ENCODE assay signal across 1 cellular context in genomic region chr17:8288336-8289102, GRCh38.
A peak's percentile ranks its signal among the peaks of the same experiment; 100 is the strongest.
TF ChIP-seq lines count a peak whose summit lies in the region.

Gene RANGRF, plus strand, starts transcription at chr17:8288670. Its CDS starts 119 bp downstream, at chr17:8288789.

TF ChIP-seq in GM12878, 131 proteins besides CTCF, POLR2A, EP300 and RAD21 (continued from another document and continues in another):
- no peak for TF ChIP-seq ZNF592 (IDR thresholded peaks at IDR 0.05)
- no peak for TF ChIP-seq YBX1 (IDR thresholded peaks at IDR 0.05)
- TF ChIP-seq IRF4 (IDR thresholded peaks at IDR 0.05; ENCODE audit: low read depth, low read length), result no peak
- TF ChIP-seq HSF1 (IDR thresholded peaks at IDR 0.05; ENCODE audit: low read depth, low read length), result no peak
- no peak for TF ChIP-seq BRCA1 (IDR thresholded peaks at IDR 0.05; ENCODE audit: low read depth, low read length)
- no peak for TF ChIP-seq MYC (IDR thresholded peaks at IDR 0.05; ENCODE audit: insufficient read depth, insufficient read length, insufficient replicate concordance, low read length, severe bottlenecking)
- TF ChIP-seq USF2 (IDR thresholded peaks at IDR 0.05; ENCODE audit: borderline replicate concordance, low read depth, low read length), result peak; percentile 53
- TF ChIP-seq KDM1A (IDR thresholded peaks at IDR 0.05; ENCODE audit: borderline replicate concordance), result no peak
- TF ChIP-seq NBN (IDR thresholded peaks at IDR 0.05), result peak; percentile 68; the same call in 1 of the 2 replicates
- TF ChIP-seq JUND (IDR thresholded peaks at IDR 0.05; ENCODE audit: low read depth, low read length), result no peak
- no peak for TF ChIP-seq CBFB (IDR thresholded peaks at IDR 0.05; ENCODE audit: low read depth)
- TF ChIP-seq TAF1 (IDR thresholded peaks at IDR 0.05; ENCODE audit: borderline replicate concordance, low read depth, low read length), result no peak; the same call in 1 of the 2 replicates
- TF ChIP-seq ZBTB11 (CRISPR knock-in tag; IDR thresholded peaks at IDR 0.05), result no peak
- 0 out of 2 replicates have a peak, but pooled peaks have one; percentile 20 for TF ChIP-seq ESRRA (IDR thresholded peaks at IDR 0.05; ENCODE audit: low read length)
- no peak for TF ChIP-seq PAX8 (IDR thresholded peaks at IDR 0.05)
- no peak for TF ChIP-seq NFIC (IDR thresholded peaks at IDR 0.05; ENCODE audit: low read depth, low read length)
- peak; percentile 52 for TF ChIP-seq NKRF (conservative IDR thresholded peaks at IDR 0.05)
- no peak for TF ChIP-seq IRF3 (IDR thresholded peaks at IDR 0.05)
- no peak for TF ChIP-seq ZBTB4 (CRISPR knock-in tag; IDR thresholded peaks at IDR 0.05)
- TF ChIP-seq STAT1 (conservative IDR thresholded peaks at IDR 0.05), result no peak
- TF ChIP-seq SREBF1 (IDR thresholded peaks at IDR 0.05; ENCODE audit: low read length), result no peak
- TF ChIP-seq FOXM1 (IDR thresholded peaks at IDR 0.05; ENCODE audit: low read depth, low read length), result no peak
- TF ChIP-seq MXI1 (IDR thresholded peaks at IDR 0.05; ENCODE audit: low read depth, low read length), result peak; percentile 57
- no peak for TF ChIP-seq BCL3 (IDR thresholded peaks at IDR 0.05; ENCODE audit: borderline replicate concordance, insufficient read depth, low read depth, low read length, poor library complexity, severe bottlenecking)
- TF ChIP-seq NFYA (IDR thresholded peaks at IDR 0.05; ENCODE audit: borderline replicate concordance, low read depth, low read length), result no peak
- no peak for TF ChIP-seq FOS (IDR thresholded peaks at IDR 0.05; ENCODE audit: borderline replicate concordance, extremely low read depth, insufficient read length)
- TF ChIP-seq CREB1 (IDR thresholded peaks at IDR 0.05; ENCODE audit: low read depth), result peak; percentile 34
- peak; percentile 93 for TF ChIP-seq PBX3 (IDR thresholded peaks at IDR 0.05; ENCODE audit: insufficient replicate concordance, low read depth, low read length)
- TF ChIP-seq ETV6 (conservative IDR thresholded peaks at IDR 0.05 in 1 of 2, IDR thresholded peaks at IDR 0.05 in 1 of 2; ENCODE audit: borderline replicate concordance in 1 of 2, low read depth in 1 of 2), result no peak
- no peak for TF ChIP-seq CBX3 (IDR thresholded peaks at IDR 0.05; ENCODE audit: borderline replicate concordance, low read depth)
- peak; percentile 34; the same call in 1 of the 2 replicates for TF ChIP-seq MAX (IDR thresholded peaks at IDR 0.05; ENCODE audit: low read depth, low read length)
- no peak for TF ChIP-seq ZNF24 (IDR thresholded peaks at IDR 0.05)
